In the genomic region with DNA sequence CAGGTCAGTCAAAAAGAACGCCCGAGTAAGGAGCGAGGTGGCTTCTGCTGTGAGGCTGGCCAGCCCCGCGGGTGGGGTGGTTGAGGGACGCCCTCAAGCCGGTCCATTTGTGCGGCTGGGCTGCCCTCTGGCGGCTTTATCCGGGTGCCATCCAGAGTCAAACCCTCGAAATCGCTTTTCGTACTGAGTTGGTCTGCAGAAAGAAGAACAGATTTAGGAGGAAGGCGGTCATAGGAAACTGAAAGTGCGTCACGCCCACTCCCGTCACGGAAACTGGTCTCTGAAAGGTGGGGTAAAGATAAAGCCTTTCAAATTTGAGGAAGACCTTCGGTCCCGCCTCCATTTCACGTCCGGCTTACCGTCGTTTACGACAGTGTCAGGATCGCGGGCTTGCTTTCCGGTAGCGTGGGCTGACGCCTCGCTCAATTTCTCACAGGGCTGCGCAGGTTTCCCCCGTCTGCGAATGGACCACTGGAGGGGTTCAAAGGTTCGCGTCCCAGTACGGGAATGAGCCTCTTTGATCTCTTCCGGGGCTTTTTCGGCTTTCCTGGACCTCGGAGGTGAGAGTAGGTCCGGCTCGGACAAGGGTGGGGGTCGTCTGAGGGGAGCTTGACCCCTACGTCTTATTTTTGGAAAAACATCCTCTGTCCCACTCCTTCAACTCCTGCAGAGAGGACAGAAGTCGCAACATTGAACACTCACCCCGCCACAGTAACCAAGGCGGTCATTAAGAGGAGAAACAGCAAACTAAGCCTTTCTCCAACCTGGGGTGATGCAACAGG, we compare ENCODE assay signal across 8 cellular contexts.
DNase-seq lines count a peak whose midpoint lies in the region; ATAC-seq lines count a peak whose summit lies in the region.

A gene (plus strand): TSS at position 413 of the 782 bp plus-strand sequence. CDS start 95 bp downstream, at position 508.

- DNase-seq in Ammon's horn (ENCODE audit: low spot score) (peak; percentile 93), NCI-H510A (lab: John Stamatoyannopoulos, UW) (peak; percentile 91), kidney tubule cell (ENCODE audit: low spot score) (peak; percentile 98)
- peak; percentile 94 to 97 for DNase-seq in activated CD4-positive, alpha-beta T cell treated with anti-CD3 and anti-CD28 coated beads for 24 hours (ENCODE audit: low read depth in 2 of 2)
- DNase-seq in stimulated activated CD4-positive, alpha-beta T cell treated with anti-CD3 and anti-CD28 coated beads, Interleukin-1b, Interleukin-23, amount 100 ng/mL, for 4 hours (ENCODE audit: low read depth in 2 of 2) = peak; percentile 94 to 96

- ATAC-seq in GM19043 (IDR thresholded peaks at IDR 0.05; ENCODE audit: low read depth, unreplicated experiment) = peak; percentile 88
- ATAC-seq in HG03432 (IDR thresholded peaks at IDR 0.05; ENCODE audit: unreplicated experiment) = peak; percentile 91

- H3K27ac ChIP-seq in cingulate gyrus (ENCODE audit: low read depth, low read length) = peak within 1 kb of the TSS; percentile 84

Comparison
In these comparisons a context has a peak if more than half of its experiments do, and no peak if none do; other contexts are left out.
1. Peak in every context shown above with its lines: DNase-seq, ATAC-seq and H3K27ac ChIP-seq.